Comparison of ENCODE assay signal across 1 cellular context in the genomic region with DNA sequence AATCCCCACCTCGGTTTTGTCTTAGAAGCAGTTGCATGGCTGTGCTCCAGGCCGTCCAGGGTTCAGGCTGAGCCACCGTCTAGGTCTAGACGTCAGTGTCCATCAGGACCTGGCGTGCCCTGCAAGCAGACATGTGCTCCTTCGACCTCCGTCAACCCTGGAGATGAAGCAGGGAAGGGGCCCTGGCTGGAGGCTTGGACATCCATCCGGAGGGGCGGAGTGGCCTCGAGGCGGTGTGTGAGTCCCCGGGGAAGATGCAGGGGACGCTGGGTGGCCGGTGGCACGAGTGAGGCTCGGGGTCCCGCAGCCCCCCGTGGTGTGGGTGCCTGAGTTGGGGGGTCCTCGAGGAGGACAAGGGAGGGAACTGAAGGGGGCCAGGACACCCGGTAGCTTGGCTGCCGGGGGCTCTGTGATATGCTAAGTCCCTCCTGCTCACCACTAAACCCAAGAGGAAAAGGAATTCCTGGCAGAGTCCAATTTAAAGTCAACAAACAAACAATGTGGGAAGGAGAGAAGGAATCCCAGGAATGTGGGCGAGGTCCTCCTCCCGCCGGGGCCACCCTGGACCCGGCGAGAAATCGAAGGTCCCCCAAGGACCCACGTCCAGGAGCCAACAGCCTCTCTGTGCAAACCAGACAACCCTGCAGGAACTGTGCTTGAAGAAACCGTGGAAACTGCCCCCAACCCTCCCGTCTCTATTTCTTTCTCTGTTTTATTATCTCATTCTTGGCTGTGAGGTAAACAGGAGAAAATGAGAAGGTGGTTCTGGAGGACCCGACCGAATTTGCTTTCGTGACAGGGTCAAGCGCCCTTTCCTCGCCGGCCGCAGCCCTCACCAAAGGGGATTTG.
TF ChIP-seq lines count a peak whose summit lies in the region.

No MANE protein-coding gene starts in this region.

TF ChIP-seq in HEK293, 187 proteins besides CTCF, POLR2A, EP300 and RAD21 (continued from another document):
- TF ChIP-seq PRDM6 (tag by site-specific recombination; IDR thresholded peaks at IDR 0.05) = no peak
- no peak for TF ChIP-seq ZFP37 (tag by site-specific recombination; IDR thresholded peaks at IDR 0.05)
- TF ChIP-seq ZNF202 (tag by site-specific recombination; IDR thresholded peaks at IDR 0.05; ENCODE audit: borderline replicate concordance) = no peak
- TF ChIP-seq SETDB1 (IDR thresholded peaks at IDR 0.05; ENCODE audit: insufficient read length, low read length) = no peak
- TF ChIP-seq ZNF366 (tag by site-specific recombination; conservative IDR thresholded peaks at IDR 0.05) = no peak
- no peak for TF ChIP-seq ZBTB44 (tag by site-specific recombination; IDR thresholded peaks at IDR 0.05)
- TF ChIP-seq ZNF433 (tag by site-specific recombination; IDR thresholded peaks at IDR 0.05; ENCODE audit: low read depth) = no peak
- TF ChIP-seq ZBTB20 (tag by site-specific recombination; IDR thresholded peaks at IDR 0.05) = peak; percentile 13; the same call in 1 of the 2 replicates
- 0 out of 2 replicates have a peak, but pooled peaks have one; percentile 24 for TF ChIP-seq WT1 (tag by site-specific recombination; IDR thresholded peaks at IDR 0.05)
- TF ChIP-seq ZNF513 (tag by site-specific recombination; IDR thresholded peaks at IDR 0.05) = no peak
- TF ChIP-seq PRDM10 (tag by site-specific recombination; IDR thresholded peaks at IDR 0.05) = 0 out of 2 replicates have a peak, but pooled peaks have one; percentile 49
- TF ChIP-seq ZNF776 (tag by site-specific recombination; IDR thresholded peaks at IDR 0.05; ENCODE audit: borderline replicate concordance) = no peak
- TF ChIP-seq ZNF777 (tag by site-specific recombination; IDR thresholded peaks at IDR 0.05; ENCODE audit: borderline replicate concordance) = peak; percentile 70; the same call in 1 of the 2 replicates
- no peak for TF ChIP-seq ZNF211 (tag by site-specific recombination; IDR thresholded peaks at IDR 0.05; ENCODE audit: low read depth)
- no peak for TF ChIP-seq ZNF16 (tag by site-specific recombination; IDR thresholded peaks at IDR 0.05; ENCODE audit: low read depth)
- peak; percentile 90 for TF ChIP-seq ZNF335 (tag by site-specific recombination; conservative IDR thresholded peaks at IDR 0.05)
- peak; percentile 91 for TF ChIP-seq GLIS1 (tag by site-specific recombination; IDR thresholded peaks at IDR 0.05)
- no peak for TF ChIP-seq ZNF521 (tag by site-specific recombination; IDR thresholded peaks at IDR 0.05)
- TF ChIP-seq MEIS1 (CRISPR knock-in tag; IDR thresholded peaks at IDR 0.05; ENCODE audit: borderline replicate concordance) = no peak
- no peak for TF ChIP-seq PRDM1 (tag by site-specific recombination; IDR thresholded peaks at IDR 0.05)
- TF ChIP-seq SP7 (tag by site-specific recombination; IDR thresholded peaks at IDR 0.05) = no peak
- no peak for TF ChIP-seq ZNF248 (tag by site-specific recombination; IDR thresholded peaks at IDR 0.05)
- 0 out of 2 replicates have a peak, but pooled peaks have one; percentile 18 for TF ChIP-seq PATZ1 (tag by site-specific recombination; IDR thresholded peaks at IDR 0.05)
- TF ChIP-seq ZNF292 (tag by site-specific recombination; IDR thresholded peaks at IDR 0.05; ENCODE audit: borderline replicate concordance, low read depth) = no peak
- TF ChIP-seq ZNF362 (tag by site-specific recombination; IDR thresholded peaks at IDR 0.05) = no peak
- TF ChIP-seq GLIS2 (tag by site-specific recombination; IDR thresholded peaks at IDR 0.05) = no peak
